ENCODE assay signal across 1 cellular context in the genomic region with DNA sequence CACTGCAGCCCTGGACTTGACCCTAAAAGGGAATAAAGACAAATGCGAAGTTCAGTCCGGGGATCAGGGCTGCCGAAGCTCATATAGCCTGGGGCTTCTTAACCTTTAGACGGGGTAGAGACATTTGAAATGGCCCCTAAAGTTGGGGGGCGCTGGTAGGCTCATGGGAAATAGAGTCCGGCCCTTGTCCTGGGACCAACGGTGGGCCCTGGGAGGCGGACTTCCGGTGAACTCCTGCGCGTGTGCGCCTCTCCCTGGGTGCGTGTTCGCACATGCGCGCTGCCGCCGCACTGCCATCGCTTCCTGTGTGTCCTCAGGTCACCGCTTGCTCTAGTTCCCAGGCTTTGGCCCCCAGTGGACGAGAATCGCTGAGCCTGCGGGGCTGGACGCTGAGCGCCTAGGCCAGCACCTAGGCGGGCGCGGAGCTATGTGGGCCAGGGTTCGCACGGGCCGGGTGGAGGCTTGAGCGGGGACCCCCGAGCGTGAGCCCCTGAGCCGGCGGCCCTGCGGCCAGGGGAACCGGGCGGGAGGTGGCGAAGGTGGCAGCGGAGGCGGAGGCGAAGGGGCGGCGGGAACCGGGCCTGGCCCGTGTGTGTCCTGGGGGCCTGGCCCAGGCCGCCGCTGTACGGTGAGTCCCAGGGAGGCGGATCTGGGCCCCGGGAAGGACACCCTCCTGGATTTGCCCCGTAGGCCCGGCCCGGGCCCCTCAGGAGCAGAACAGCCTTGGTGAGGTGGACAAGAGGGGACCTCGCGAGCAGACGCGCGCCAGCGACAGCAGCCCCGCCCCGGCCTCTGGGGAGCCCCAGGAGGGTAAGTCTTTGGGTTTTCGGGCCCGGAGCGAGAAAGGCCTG.
A peak's percentile ranks its signal among the peaks of the same experiment; 100 is the strongest.
TF ChIP-seq lines count a peak whose summit lies in the region.

No MANE protein-coding gene starts in this region.

TF ChIP-seq in HEK293, 187 proteins besides CTCF, POLR2A, EP300 and RAD21 (continued from another document and continues in another):
- TF ChIP-seq, protein P1, sequence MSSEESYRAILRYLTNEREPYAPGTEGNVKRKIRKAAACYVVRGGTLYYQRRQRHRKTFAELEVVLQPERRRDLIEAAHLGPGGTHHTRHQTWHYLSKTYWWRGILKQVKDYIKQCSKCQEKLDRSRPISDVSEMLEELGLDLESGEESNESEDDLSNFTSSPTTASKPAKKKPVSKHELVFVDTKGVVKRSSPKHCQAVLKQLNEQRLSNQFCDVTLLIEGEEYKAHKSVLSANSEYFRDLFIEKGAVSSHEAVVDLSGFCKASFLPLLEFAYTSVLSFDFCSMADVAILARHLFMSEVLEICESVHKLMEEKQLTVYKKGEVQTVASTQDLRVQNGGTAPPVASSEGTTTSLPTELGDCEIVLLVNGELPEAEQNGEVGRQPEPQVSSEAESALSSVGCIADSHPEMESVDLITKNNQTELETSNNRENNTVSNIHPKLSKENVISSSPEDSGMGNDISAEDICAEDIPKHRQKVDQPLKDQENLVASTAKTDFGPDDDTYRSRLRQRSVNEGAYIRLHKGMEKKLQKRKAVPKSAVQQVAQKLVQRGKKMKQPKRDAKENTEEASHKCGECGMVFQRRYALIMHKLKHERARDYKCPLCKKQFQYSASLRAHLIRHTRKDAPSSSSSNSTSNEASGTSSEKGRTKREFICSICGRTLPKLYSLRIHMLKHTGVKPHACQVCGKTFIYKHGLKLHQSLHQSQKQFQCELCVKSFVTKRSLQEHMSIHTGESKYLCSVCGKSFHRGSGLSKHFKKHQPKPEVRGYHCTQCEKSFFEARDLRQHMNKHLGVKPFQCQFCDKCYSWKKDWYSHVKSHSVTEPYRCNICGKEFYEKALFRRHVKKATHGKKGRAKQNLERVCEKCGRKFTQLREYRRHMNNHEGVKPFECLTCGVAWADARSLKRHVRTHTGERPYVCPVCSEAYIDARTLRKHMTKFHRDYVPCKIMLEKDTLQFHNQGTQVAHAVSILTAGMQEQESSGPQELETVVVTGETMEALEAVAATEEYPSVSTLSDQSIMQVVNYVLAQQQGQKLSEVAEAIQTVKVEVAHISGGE (tag by site-specific recombination; conservative IDR thresholded peaks at IDR 0.05; ENCODE audit: low read depth): peak; percentile 90
- TF ChIP-seq REPIN1 (tag by site-specific recombination; IDR thresholded peaks at IDR 0.05; ENCODE audit: low read depth): no peak
- TF ChIP-seq ZNF140 (tag by site-specific recombination; IDR thresholded peaks at IDR 0.05): no peak
- TF ChIP-seq ZNF391 (tag by site-specific recombination; IDR thresholded peaks at IDR 0.05; ENCODE audit: borderline replicate concordance, low read depth): no peak
- TF ChIP-seq TRIM28 (IDR thresholded peaks at IDR 0.05; ENCODE audit: borderline replicate concordance, low read length): no peak
- no peak for TF ChIP-seq ZNF571 (tag by site-specific recombination; IDR thresholded peaks at IDR 0.05)
- no peak for TF ChIP-seq ZNF548 (tag by site-specific recombination; IDR thresholded peaks at IDR 0.05)
- TF ChIP-seq ZNF521 (tag by site-specific recombination; IDR thresholded peaks at IDR 0.05): no peak
- no peak for TF ChIP-seq KLF7 (tag by site-specific recombination; IDR thresholded peaks at IDR 0.05; ENCODE audit: borderline replicate concordance)
- TF ChIP-seq ZBTB21 (tag by site-specific recombination; IDR thresholded peaks at IDR 0.05): no peak
- TF ChIP-seq SCRT2 (tag by site-specific recombination; IDR thresholded peaks at IDR 0.05): peak; percentile 61; the same call in 1 of the 2 replicates
- TF ChIP-seq, protein P2, sequence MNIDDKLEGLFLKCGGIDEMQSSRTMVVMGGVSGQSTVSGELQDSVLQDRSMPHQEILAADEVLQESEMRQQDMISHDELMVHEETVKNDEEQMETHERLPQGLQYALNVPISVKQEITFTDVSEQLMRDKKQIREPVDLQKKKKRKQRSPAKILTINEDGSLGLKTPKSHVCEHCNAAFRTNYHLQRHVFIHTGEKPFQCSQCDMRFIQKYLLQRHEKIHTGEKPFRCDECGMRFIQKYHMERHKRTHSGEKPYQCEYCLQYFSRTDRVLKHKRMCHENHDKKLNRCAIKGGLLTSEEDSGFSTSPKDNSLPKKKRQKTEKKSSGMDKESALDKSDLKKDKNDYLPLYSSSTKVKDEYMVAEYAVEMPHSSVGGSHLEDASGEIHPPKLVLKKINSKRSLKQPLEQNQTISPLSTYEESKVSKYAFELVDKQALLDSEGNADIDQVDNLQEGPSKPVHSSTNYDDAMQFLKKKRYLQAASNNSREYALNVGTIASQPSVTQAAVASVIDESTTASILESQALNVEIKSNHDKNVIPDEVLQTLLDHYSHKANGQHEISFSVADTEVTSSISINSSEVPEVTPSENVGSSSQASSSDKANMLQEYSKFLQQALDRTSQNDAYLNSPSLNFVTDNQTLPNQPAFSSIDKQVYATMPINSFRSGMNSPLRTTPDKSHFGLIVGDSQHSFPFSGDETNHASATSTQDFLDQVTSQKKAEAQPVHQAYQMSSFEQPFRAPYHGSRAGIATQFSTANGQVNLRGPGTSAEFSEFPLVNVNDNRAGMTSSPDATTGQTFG (tag by site-specific recombination; IDR thresholded peaks at IDR 0.05; ENCODE audit: borderline replicate concordance): no peak
- TF ChIP-seq, protein P3, sequence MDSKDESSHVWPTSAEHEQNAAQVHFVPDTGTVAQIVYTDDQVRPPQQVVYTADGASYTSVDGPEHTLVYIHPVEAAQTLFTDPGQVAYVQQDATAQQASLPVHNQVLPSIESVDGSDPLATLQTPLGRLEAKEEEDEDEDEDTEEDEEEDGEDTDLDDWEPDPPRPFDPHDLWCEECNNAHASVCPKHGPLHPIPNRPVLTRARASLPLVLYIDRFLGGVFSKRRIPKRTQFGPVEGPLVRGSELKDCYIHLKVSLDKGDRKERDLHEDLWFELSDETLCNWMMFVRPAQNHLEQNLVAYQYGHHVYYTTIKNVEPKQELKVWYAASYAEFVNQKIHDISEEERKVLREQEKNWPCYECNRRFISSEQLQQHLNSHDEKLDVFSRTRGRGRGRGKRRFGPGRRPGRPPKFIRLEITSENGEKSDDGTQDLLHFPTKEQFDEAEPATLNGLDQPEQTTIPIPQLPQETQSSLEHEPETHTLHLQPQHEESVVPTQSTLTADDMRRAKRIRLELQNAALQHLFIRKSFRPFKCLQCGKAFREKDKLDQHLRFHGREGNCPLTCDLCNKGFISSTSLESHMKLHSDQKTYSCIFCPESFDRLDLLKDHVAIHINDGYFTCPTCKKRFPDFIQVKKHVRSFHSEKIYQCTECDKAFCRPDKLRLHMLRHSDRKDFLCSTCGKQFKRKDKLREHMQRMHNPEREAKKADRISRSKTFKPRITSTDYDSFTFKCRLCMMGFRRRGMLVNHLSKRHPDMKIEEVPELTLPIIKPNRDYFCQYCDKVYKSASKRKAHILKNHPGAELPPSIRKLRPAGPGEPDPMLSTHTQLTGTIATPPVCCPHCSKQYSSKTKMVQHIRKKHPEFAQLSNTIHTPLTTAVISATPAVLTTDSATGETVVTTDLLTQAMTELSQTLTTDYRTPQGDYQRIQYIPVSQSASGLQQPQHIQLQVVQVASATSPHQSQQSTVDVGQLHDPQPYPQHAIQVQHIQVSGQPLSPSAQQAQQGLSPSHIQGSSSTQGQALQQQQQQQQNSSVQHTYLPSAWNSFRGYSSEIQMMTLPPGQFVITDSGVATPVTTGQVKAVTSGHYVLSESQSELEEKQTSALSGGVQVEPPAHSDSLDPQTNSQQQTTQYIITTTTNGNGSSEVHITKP (tag by site-specific recombination; IDR thresholded peaks at IDR 0.05): no peak
- no peak for TF ChIP-seq YY1 (tag by site-specific recombination; IDR thresholded peaks at IDR 0.05)
- no peak for TF ChIP-seq ZSCAN4 (tag by site-specific recombination; IDR thresholded peaks at IDR 0.05)
- no peak for TF ChIP-seq ZNF155 (tag by site-specific recombination; IDR thresholded peaks at IDR 0.05)
- TF ChIP-seq ZBTB1 (tag by site-specific recombination; IDR thresholded peaks at IDR 0.05): no peak
- TF ChIP-seq ZNF777 (tag by site-specific recombination; IDR thresholded peaks at IDR 0.05; ENCODE audit: borderline replicate concordance): no peak
- TF ChIP-seq ZNF335 (tag by site-specific recombination; conservative IDR thresholded peaks at IDR 0.05): peak; percentile 65
- TF ChIP-seq, protein P4, sequence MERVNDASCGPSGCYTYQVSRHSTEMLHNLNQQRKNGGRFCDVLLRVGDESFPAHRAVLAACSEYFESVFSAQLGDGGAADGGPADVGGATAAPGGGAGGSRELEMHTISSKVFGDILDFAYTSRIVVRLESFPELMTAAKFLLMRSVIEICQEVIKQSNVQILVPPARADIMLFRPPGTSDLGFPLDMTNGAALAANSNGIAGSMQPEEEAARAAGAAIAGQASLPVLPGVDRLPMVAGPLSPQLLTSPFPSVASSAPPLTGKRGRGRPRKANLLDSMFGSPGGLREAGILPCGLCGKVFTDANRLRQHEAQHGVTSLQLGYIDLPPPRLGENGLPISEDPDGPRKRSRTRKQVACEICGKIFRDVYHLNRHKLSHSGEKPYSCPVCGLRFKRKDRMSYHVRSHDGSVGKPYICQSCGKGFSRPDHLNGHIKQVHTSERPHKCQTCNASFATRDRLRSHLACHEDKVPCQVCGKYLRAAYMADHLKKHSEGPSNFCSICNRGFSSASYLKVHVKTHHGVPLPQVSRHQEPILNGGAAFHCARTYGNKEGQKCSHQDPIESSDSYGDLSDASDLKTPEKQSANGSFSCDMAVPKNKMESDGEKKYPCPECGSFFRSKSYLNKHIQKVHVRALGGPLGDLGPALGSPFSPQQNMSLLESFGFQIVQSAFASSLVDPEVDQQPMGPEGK (tag by site-specific recombination; IDR thresholded peaks at IDR 0.05): peak; percentile 30; the same call in 1 of the 2 replicates
- TF ChIP-seq, protein P5, sequence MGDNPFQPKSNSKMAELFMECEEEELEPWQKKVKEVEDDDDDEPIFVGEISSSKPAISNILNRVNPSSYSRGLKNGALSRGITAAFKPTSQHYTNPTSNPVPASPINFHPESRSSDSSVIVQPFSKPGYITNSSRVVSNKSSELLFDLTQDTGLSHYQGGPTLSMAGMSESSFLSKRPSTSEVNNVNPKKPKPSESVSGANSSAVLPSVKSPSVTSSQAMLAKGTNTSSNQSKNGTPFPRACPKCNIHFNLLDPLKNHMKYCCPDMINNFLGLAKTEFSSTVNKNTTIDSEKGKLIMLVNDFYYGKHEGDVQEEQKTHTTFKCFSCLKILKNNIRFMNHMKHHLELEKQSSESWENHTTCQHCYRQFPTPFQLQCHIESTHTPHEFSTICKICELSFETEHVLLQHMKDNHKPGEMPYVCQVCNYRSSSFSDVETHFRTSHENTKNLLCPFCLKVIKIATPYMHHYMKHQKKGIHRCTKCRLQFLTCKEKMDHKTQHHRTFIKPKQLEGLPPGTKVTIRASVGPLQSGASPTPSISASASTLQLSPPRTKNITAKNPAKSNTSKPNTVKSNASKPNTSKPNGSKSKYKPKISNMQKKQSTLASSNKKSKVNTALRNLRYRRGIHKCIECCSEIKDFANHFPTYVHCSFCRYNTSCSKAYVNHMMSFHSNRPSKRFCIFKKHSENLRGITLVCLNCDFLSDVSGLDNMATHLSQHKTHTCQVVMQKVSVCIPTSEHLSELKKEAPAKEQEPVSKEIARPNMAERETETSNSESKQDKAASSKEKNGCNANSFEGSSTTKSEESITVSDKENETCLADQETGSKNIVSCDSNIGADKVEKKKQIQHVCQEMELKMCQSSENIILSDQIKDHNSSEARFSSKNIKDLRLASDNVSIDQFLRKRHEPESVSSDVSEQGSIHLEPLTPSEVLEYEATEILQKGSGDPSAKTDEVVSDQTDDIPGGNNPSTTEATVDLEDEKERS (tag by site-specific recombination; IDR thresholded peaks at IDR 0.05): no peak
- 0 out of 2 replicates have a peak, but pooled peaks have one; percentile 20 for TF ChIP-seq GLI4 (tag by site-specific recombination; IDR thresholded peaks at IDR 0.05)
- no peak for TF ChIP-seq ZNF416 (tag by site-specific recombination; IDR thresholded peaks at IDR 0.05)
- TF ChIP-seq ZNF707 (tag by site-specific recombination; IDR thresholded peaks at IDR 0.05): no peak
- no peak for TF ChIP-seq ZNF248 (tag by site-specific recombination; IDR thresholded peaks at IDR 0.05)
- TF ChIP-seq ZNF341 (tag by site-specific recombination; IDR thresholded peaks at IDR 0.05; ENCODE audit: low read depth): no peak
- TF ChIP-seq ZNF768 (tag by site-specific recombination; IDR thresholded peaks at IDR 0.05): no peak
- TF ChIP-seq ZNF585B (tag by site-specific recombination; IDR thresholded peaks at IDR 0.05): no peak
- TF ChIP-seq, protein P6, sequence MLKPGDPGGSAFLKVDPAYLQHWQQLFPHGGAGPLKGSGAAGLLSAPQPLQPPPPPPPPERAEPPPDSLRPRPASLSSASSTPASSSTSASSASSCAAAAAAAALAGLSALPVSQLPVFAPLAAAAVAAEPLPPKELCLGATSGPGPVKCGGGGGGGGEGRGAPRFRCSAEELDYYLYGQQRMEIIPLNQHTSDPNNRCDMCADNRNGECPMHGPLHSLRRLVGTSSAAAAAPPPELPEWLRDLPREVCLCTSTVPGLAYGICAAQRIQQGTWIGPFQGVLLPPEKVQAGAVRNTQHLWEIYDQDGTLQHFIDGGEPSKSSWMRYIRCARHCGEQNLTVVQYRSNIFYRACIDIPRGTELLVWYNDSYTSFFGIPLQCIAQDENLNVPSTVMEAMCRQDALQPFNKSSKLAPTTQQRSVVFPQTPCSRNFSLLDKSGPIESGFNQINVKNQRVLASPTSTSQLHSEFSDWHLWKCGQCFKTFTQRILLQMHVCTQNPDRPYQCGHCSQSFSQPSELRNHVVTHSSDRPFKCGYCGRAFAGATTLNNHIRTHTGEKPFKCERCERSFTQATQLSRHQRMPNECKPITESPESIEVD (tag by site-specific recombination; IDR thresholded peaks at IDR 0.05): no peak
- no peak for TF ChIP-seq SETDB1 (IDR thresholded peaks at IDR 0.05; ENCODE audit: insufficient read length, low read length)
- TF ChIP-seq EGR2 (tag by site-specific recombination; IDR thresholded peaks at IDR 0.05; ENCODE audit: low read depth): no peak
- TF ChIP-seq SP3 (tag by site-specific recombination; IDR thresholded peaks at IDR 0.05): no peak
- peak; percentile 82 for TF ChIP-seq SP2 (tag by site-specific recombination; IDR thresholded peaks at IDR 0.05)
- TF ChIP-seq ZNF510 (tag by site-specific recombination; IDR thresholded peaks at IDR 0.05; ENCODE audit: insufficient replicate concordance): no peak
- no peak for TF ChIP-seq ZNF121 (tag by site-specific recombination; IDR thresholded peaks at IDR 0.05)
- no peak for TF ChIP-seq ATF2 (tag by site-specific recombination; IDR thresholded peaks at IDR 0.05; ENCODE audit: low read depth)
